8 cellular contexts compared by ENCODE assay signal in genomic region chrX:386768-387575, GRCh38. TPM values are rescaled to one million over a fixed set of nuclear protein-coding genes. Genes with fewer than 3 reads are reported as not detected.
A peak's percentile ranks its signal among the peaks of the same experiment; 100 is the strongest.
DNase-seq lines count a peak whose midpoint lies in the region; ATAC-seq and TF ChIP-seq lines count a peak whose summit lies in the region.

PPP2R3B (minus strand) TSS chrX:386907; CDS start chrX:386691, 216 bp downstream.

- peak within 1 kb of the TSS; percentile 54 for H3K4me3 ChIP-seq in HL-60 (replicated peaks; ENCODE audit: insufficient read depth, low read length)
- peak within 1 kb of the TSS; percentile 69 for H3K4me3 ChIP-seq in endocrine pancreas (ENCODE audit: control insufficient read depth, insufficient read depth, low read length)

- ATAC-seq in GM19452 (IDR thresholded peaks at IDR 0.05; ENCODE audit: unreplicated experiment) = peak; percentile 87

- peak within 1 kb of the TSS; percentile 99 for H3K27ac Mint-ChIP-seq in activated CD4-positive, alpha-beta memory T cell treated with anti-CD3 and anti-CD28 coated beads for 36 hours
- peak within 1 kb of the TSS; percentile 99 for H3K27ac Mint-ChIP-seq in mesothelial cell of epicardium

- no peaks in the 10 kb centered on the region for H3K9me3 Mint-ChIP-seq in activated CD4-positive, alpha-beta memory T cell treated with anti-CD3 and anti-CD28 coated beads for 36 hours
- no peaks in the 10 kb centered on the region for H3K9me3 Mint-ChIP-seq in mesothelial cell of epicardium

- no peaks in the 10 kb centered on the region for H3K27me3 ChIP-seq in HL-60 (ENCODE audit: insufficient read depth, poor library complexity, severe bottlenecking)
- no peaks in the 10 kb centered on the region for H3K27me3 ChIP-seq in endocrine pancreas (ENCODE audit: control insufficient read depth, insufficient read depth, low read length)

- H3K9me3 ChIP-seq in endocrine pancreas (ENCODE audit: control insufficient read depth, low read length) = no peaks in the 10 kb centered on the region

- H3K27me3 Mint-ChIP-seq in activated CD4-positive, alpha-beta memory T cell treated with anti-CD3 and anti-CD28 coated beads for 36 hours = peaks cover 3% of the 10 kb centered on the region
- H3K27me3 Mint-ChIP-seq in mesothelial cell of epicardium (ENCODE audit: low read depth) = no peaks in the 10 kb centered on the region

- peak within 1 kb of the TSS; percentile 90 for H3K4me3 Mint-ChIP-seq in activated CD4-positive, alpha-beta memory T cell treated with anti-CD3 and anti-CD28 coated beads for 36 hours
- H3K4me3 Mint-ChIP-seq in mesothelial cell of epicardium = peak within 1 kb of the TSS; percentile 86

- intact Hi-C loops in activated CD4-positive, alpha-beta memory T cell treated with anti-CD3 and anti-CD28 coated beads for 36 hours (cut with micrococcal nuclease) = loop anchor here (1.0 to 10.0 kb wide), 3 partner anchors 69 to 1008 kb away; partner anchors contain the start of genes GTPBP6, PLCXD1 and SLC25A6

- H3K36me3 Mint-ChIP-seq in activated CD4-positive, alpha-beta memory T cell treated with anti-CD3 and anti-CD28 coated beads for 36 hours = peaks cover 3% of the 10 kb centered on the region
- H3K36me3 Mint-ChIP-seq in mesothelial cell of epicardium = no peaks in the 10 kb centered on the region

- DNase-seq in AG20443 (ENCODE audit: low spot score) = peak; percentile 100
- DNase-seq in HL-60 (ENCODE audit: low read depth in 1 of 2, low spot score in 1 of 2) = peak; percentile 86 to 98
- DNase-seq in activated CD4-positive, alpha-beta memory T cell treated with anti-CD3 and anti-CD28 coated beads for 36 hours = peak; percentile 99
- DNase-seq in mesothelial cell of epicardium (ENCODE audit: low spot score in 2 of 2, unreplicated experiment in 2 of 2) = peak; percentile 99
- peak; percentile 97 to 98 for DNase-seq in stimulated activated CD8-positive, alpha-beta memory T cell treated with anti-CD3 and anti-CD28 coated beads, Interleukin-2, amount 100 ng/mL, for 48 hours (ENCODE audit: low read depth in 2 of 2)
- DNase-seq in NCI-H345 (lab: John Stamatoyannopoulos, UW) = no peak

- H3K4me1 ChIP-seq in endocrine pancreas (ENCODE audit: control insufficient read depth, insufficient read depth, low read length) = no peaks in the 10 kb centered on the region

- H3K9ac ChIP-seq in endocrine pancreas (ENCODE audit: control insufficient read depth, insufficient read depth, low read length) = peak within 1 kb of the TSS; percentile 97

- TF ChIP-seq CTCF in HL-60 (IDR thresholded peaks at IDR 0.05; ENCODE audit: insufficient read depth, low read length) (no peak), mesothelial cell of epicardium (IDR thresholded peaks at IDR 0.05; ENCODE audit: unreplicated experiment) (no peak)

- POLR2A ChIA-PET in activated CD4-positive, alpha-beta memory T cell treated with anti-CD3 and anti-CD28 coated beads for 36 hours (lab: Charles Lee) = no interaction called here

- H3K27ac ChIP-seq in HL-60 (replicated peaks) = peak within 1 kb of the TSS; percentile 100

- CTCF ChIA-PET in activated CD4-positive, alpha-beta memory T cell treated with anti-CD3 and anti-CD28 coated beads for 36 hours (lab: Charles Lee) = no interaction called here

- H3K36me3 ChIP-seq in endocrine pancreas (ENCODE audit: control insufficient read depth, insufficient read depth, low read length) = no peaks in the 10 kb centered on the region

- peaks cover 7% of the 10 kb centered on the region for H3K4me1 Mint-ChIP-seq in activated CD4-positive, alpha-beta memory T cell treated with anti-CD3 and anti-CD28 coated beads for 36 hours (ENCODE audit: low read depth)
- H3K4me1 Mint-ChIP-seq in mesothelial cell of epicardium = peaks cover 2% of the 10 kb centered on the region

RNA-seq across cellular contexts. Expression of gene PPP2R3B, which starts in this region (rescaled TPM):
- total RNA-seq in activated CD4-positive, alpha-beta memory T cell treated with anti-CD3 and anti-CD28 coated beads for 36 hours = 10 to 100 TPM; 31.7 to 32.2 TPM
- 63.0 to 65.5 TPM (median 65.2 TPM) in 3 replicates for total RNA-seq in mesothelial cell of epicardium
